Comparison of ENCODE assay signal across 28 cellular contexts in the genomic region with DNA sequence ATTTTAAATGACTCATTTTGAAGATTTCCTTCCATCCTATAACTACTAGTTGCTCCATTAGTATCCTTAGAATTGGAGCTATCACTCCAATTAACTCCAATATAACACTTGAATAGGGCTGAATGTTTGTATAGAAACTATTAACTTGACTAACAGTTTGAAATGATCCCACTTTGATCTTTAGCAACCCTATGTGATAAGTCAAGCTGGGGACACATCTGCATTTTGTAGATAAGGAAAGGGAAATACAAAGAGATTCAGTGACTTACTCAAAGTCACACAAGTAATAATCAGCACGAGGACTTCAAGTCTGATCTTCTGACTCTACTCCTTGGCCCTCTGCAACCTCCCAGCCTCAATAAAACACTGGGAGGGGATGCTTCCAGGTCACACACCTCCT.
"Had no signal": no experiment of that assay in that cellular context is flagged by ENCODE, and none has a peak within 500 bp of the region (broad histone marks: within the 10 kb centered on the region; RNA-seq: fewer than 3 reads in every experiment).

No MANE protein-coding gene starts in this region.

- H3K4me3 Mint-ChIP-seq: activated CD4-positive, alpha-beta T cell treated with anti-CD3 and anti-CD28 coated beads, Interleukin-2, amount 10 ng/mL, durations not matched to agents 7 days and 5 days; activated CD8-positive, alpha-beta T cell treated with anti-CD3 and anti-CD28 coated beads for 36 hours; activated naive CD4-positive, alpha-beta T cell treated with anti-CD3 and anti-CD28 coated beads, Interleukin-2, amount 10 ng/mL, durations not matched to agents 7 days and 5 days; activated naive CD8-positive, alpha-beta T cell treated with anti-CD3 and anti-CD28 coated beads, Interleukin-2, amount 10 ng/mL, durations not matched to agents 7 days and 5 days; activated T-cell treated with anti-CD3 and anti-CD28 coated beads, Interleukin-2, amount 50 U/mL, for 4 hours; activated T-helper 17 cell treated with anti-CD3 and anti-CD28 coated beads, Interleukin-2, amount 50 U/mL, for 72 hours; brain; WTC11 had no signal

- H3K9me3 Mint-ChIP-seq: activated CD4-positive, alpha-beta T cell treated with anti-CD3 and anti-CD28 coated beads, Interleukin-2, amount 10 ng/mL, durations not matched to agents 7 days and 5 days; activated CD8-positive, alpha-beta T cell treated with anti-CD3 and anti-CD28 coated beads for 36 hours; activated naive CD4-positive, alpha-beta T cell treated with anti-CD3 and anti-CD28 coated beads, Interleukin-2, amount 10 ng/mL, durations not matched to agents 7 days and 5 days; activated naive CD4-positive, alpha-beta T cell treated with anti-CD3 and anti-CD28 coated beads, Interleukin-2, amount 50 U/mL, for 72 hours; activated naive CD8-positive, alpha-beta T cell treated with anti-CD3 and anti-CD28 coated beads, Interleukin-2, amount 10 ng/mL, durations not matched to agents 7 days and 5 days; activated T-cell treated with anti-CD3 and anti-CD28 coated beads, Interleukin-2, amount 50 U/mL, for 4 hours; activated T-helper 17 cell treated with anti-CD3 and anti-CD28 coated beads, Interleukin-2, amount 50 U/mL, for 72 hours; brain; WTC11 had no signal

- H3K4me3 ChIP-seq: ascending aorta, breast epithelium, cardiac muscle cell, colonic mucosa had no signal

- DNase-seq: activated CD4-positive, alpha-beta T cell treated with anti-CD3 and anti-CD28 coated beads for 1 hour; activated CD4-positive, alpha-beta T cell treated with anti-CD3 and anti-CD28 coated beads for 4 hours; activated CD4-positive, alpha-beta T cell treated with anti-CD3 and anti-CD28 coated beads, Interleukin-2, amount 10 ng/mL, durations not matched to agents 7 days and 5 days; activated CD4-positive, alpha-beta T cell treated with anti-CD3 and anti-CD28 coated beads, Interleukin-2, amount 50 U/mL, for 4 hours; activated CD8-positive, alpha-beta memory T cell treated with anti-CD3 and anti-CD28 coated beads for 24 hours; activated CD8-positive, alpha-beta T cell treated with anti-CD3 and anti-CD28 coated beads for 36 hours; activated gamma-delta T cell; activated naive CD4-positive, alpha-beta T cell; activated naive CD4-positive, alpha-beta T cell treated with anti-CD3 and anti-CD28 coated beads, Interleukin-2, amount 10 ng/mL, durations not matched to agents 7 days and 5 days; activated naive CD8-positive, alpha-beta T cell treated with anti-CD3 and anti-CD28 coated beads, Interleukin-2, amount 10 ng/mL, durations not matched to agents 7 days and 5 days; activated T-cell treated with anti-CD3 and anti-CD28 coated beads, Interleukin-2, amount 50 U/mL, for 4 hours; central memory CD4-positive, alpha-beta T cell; cerebellar nuclear complex; colonic mucosa; effector CD8-positive, alpha-beta T cell; foreskin fibroblast; head of caudate nucleus; hippocampal formation; T-helper 2 cell had no signal

- H3K27me3 ChIP-seq: ascending aorta, breast epithelium, cardiac muscle cell, colonic mucosa had no signal

- H3K27me3 Mint-ChIP-seq: activated CD8-positive, alpha-beta T cell treated with anti-CD3 and anti-CD28 coated beads for 36 hours; activated naive CD8-positive, alpha-beta T cell treated with anti-CD3 and anti-CD28 coated beads, Interleukin-2, amount 10 ng/mL, durations not matched to agents 7 days and 5 days; activated T-helper 17 cell treated with anti-CD3 and anti-CD28 coated beads, Interleukin-2, amount 50 U/mL, for 72 hours had no signal

- H3K4me1 ChIP-seq: ascending aorta, breast epithelium, colonic mucosa had no signal

- H3K36me3 ChIP-seq: ascending aorta, breast epithelium, cardiac muscle cell, colonic mucosa had no signal

- H3K27ac Mint-ChIP-seq: activated CD4-positive, alpha-beta T cell treated with anti-CD3 and anti-CD28 coated beads, Interleukin-2, amount 10 ng/mL, durations not matched to agents 7 days and 5 days; activated CD8-positive, alpha-beta T cell treated with anti-CD3 and anti-CD28 coated beads for 36 hours; activated naive CD4-positive, alpha-beta T cell treated with anti-CD3 and anti-CD28 coated beads, Interleukin-2, amount 10 ng/mL, durations not matched to agents 7 days and 5 days; activated naive CD4-positive, alpha-beta T cell treated with anti-CD3 and anti-CD28 coated beads, Interleukin-2, amount 50 U/mL, for 72 hours; activated naive CD8-positive, alpha-beta T cell treated with anti-CD3 and anti-CD28 coated beads, Interleukin-2, amount 10 ng/mL, durations not matched to agents 7 days and 5 days; activated T-helper 17 cell treated with anti-CD3 and anti-CD28 coated beads, Interleukin-2, amount 50 U/mL, for 72 hours; brain; WTC11 had no signal

- H3K27ac ChIP-seq: ascending aorta, breast epithelium, cardiac muscle cell, colonic mucosa, epithelial cell of prostate, VCaP had no signal

- H3K36me3 Mint-ChIP-seq: activated naive CD4-positive, alpha-beta T cell treated with anti-CD3 and anti-CD28 coated beads, Interleukin-2, amount 10 ng/mL, durations not matched to agents 7 days and 5 days; activated naive CD4-positive, alpha-beta T cell treated with anti-CD3 and anti-CD28 coated beads, Interleukin-2, amount 50 U/mL, for 72 hours; activated naive CD8-positive, alpha-beta T cell treated with anti-CD3 and anti-CD28 coated beads, Interleukin-2, amount 10 ng/mL, durations not matched to agents 7 days and 5 days; brain; WTC11 had no signal

- H3K4me1 Mint-ChIP-seq: activated CD4-positive, alpha-beta T cell treated with anti-CD3 and anti-CD28 coated beads, Interleukin-2, amount 10 ng/mL, durations not matched to agents 7 days and 5 days; activated naive CD4-positive, alpha-beta T cell treated with anti-CD3 and anti-CD28 coated beads, Interleukin-2, amount 10 ng/mL, durations not matched to agents 7 days and 5 days; activated naive CD8-positive, alpha-beta T cell treated with anti-CD3 and anti-CD28 coated beads, Interleukin-2, amount 10 ng/mL, durations not matched to agents 7 days and 5 days; activated T-helper 17 cell treated with anti-CD3 and anti-CD28 coated beads, Interleukin-2, amount 50 U/mL, for 72 hours; brain had no signal
